14 cellular contexts compared by ENCODE assay signal in genomic region chr5:119036101-119036762, GRCh38. TPM values are rescaled to one million over a fixed set of nuclear protein-coding genes. Genes with fewer than 3 reads are reported as not detected.
DNase-seq lines count a peak whose midpoint lies in the region; ATAC-seq and TF ChIP-seq lines count a peak whose summit lies in the region.
"Had no signal": no experiment of that assay in that cellular context is flagged by ENCODE, and none has a peak within 500 bp of the region (broad histone marks: within the 10 kb centered on the region; RNA-seq: fewer than 3 reads in every experiment).

No MANE protein-coding gene starts in this region.

- no peaks in the 10 kb centered on the region for H3K27me3 Mint-ChIP-seq in activated T-cell treated with anti-CD3 and anti-CD28 coated beads, Interleukin-2, amount 50 U/mL, for 4 hours (ENCODE audit: low read depth)
- no peaks in the 10 kb centered on the region for H3K27me3 Mint-ChIP-seq in stimulated activated naive CD8-positive, alpha-beta T cell treated with anti-CD3 and anti-CD28 coated beads, Interleukin-15, Interleukin-2, amounts not matched to agents 100 ng/mL and 50 ng/mL, for 24 hours

- no peak overlapping the region for H3K4me3 Mint-ChIP-seq in activated T-cell treated with anti-CD3 and anti-CD28 coated beads, Interleukin-2, amount 50 U/mL, for 4 hours
- H3K4me3 Mint-ChIP-seq in stimulated activated naive CD8-positive, alpha-beta T cell treated with anti-CD3 and anti-CD28 coated beads, Interleukin-15, Interleukin-2, amounts not matched to agents 100 ng/mL and 50 ng/mL, for 24 hours, result peak overlapping the region; percentile 35
- H3K4me3 Mint-ChIP-seq: natural killer cell had no signal

- H3K4me1 Mint-ChIP-seq in activated T-cell treated with anti-CD3 and anti-CD28 coated beads, Interleukin-2, amount 50 U/mL, for 4 hours (ENCODE audit: low read depth), result peaks cover 21% of the 10 kb centered on the region
- peaks cover 29% of the 10 kb centered on the region for H3K4me1 Mint-ChIP-seq in stimulated activated naive CD8-positive, alpha-beta T cell treated with anti-CD3 and anti-CD28 coated beads, Interleukin-15, Interleukin-2, amounts not matched to agents 100 ng/mL and 50 ng/mL, for 24 hours (ENCODE audit: low read depth)

- no peak for TF ChIP-seq CTCF in fibroblast of mammary gland (conservative IDR thresholded peaks at IDR 0.05; ENCODE audit: control insufficient read depth, insufficient read depth, low read depth, low read length)

- intact Hi-C loops in posterior vena cava (cut with DNase I), result loop anchor here in 1 of 2 donors (2.0 kb wide), 1 partner anchor 73 kb away; no protein-coding TSS in a partner anchor

- DNase-seq in activated T-cell treated with anti-CD3 and anti-CD28 coated beads, Interleukin-2, amount 50 U/mL, for 4 hours, result no peak
- DNase-seq in activated T-cell treated with anti-CD3 and anti-CD28 coated beads for 4 hours (no peak), RPMI7951 (ENCODE audit: low read depth) (peak; percentile 59), fibroblast of mammary gland (ENCODE audit: low read depth) (peak; percentile 90), posterior vena cava (ENCODE audit: low spot score) (no peak)
- DNase-seq in stimulated activated CD4-positive, alpha-beta T cell treated with anti-CD3 and anti-CD28 coated beads, Interleukin-4, amount 100 ng/mL, for 4 hours, result no peak
- no peak for DNase-seq in central memory CD4-positive, alpha-beta T cell
- DNase-seq: colonic mucosa; KG1; natural killer cell; NCI-H524; stimulated activated CD4-positive, alpha-beta T cell treated with anti-CD3 and anti-CD28 coated beads, Interleukin-4, amount 100 ng/mL, for 24 hours had no signal

- no peak overlapping the region for H3K4me3 ChIP-seq in fibroblast of mammary gland (ENCODE audit: control insufficient read depth, low read depth, low read length)
- H3K4me3 ChIP-seq: BLaER1, colonic mucosa had no signal

- ATAC-seq in activated T-cell treated with anti-CD3 and anti-CD28 coated beads, Interleukin-2, amount 50 U/mL, for 4 hours, result peak; percentile 87 to 89
- ATAC-seq: natural killer cell had no signal

- no peaks in the 10 kb centered on the region for H3K9me3 Mint-ChIP-seq in activated T-cell treated with anti-CD3 and anti-CD28 coated beads, Interleukin-2, amount 50 U/mL, for 4 hours
- no peaks in the 10 kb centered on the region for H3K9me3 Mint-ChIP-seq in stimulated activated naive CD8-positive, alpha-beta T cell treated with anti-CD3 and anti-CD28 coated beads, Interleukin-15, Interleukin-2, amounts not matched to agents 100 ng/mL and 50 ng/mL, for 24 hours
- H3K9me3 Mint-ChIP-seq: natural killer cell had no signal

- no peaks in the 10 kb centered on the region for H3K36me3 Mint-ChIP-seq in activated T-cell treated with anti-CD3 and anti-CD28 coated beads, Interleukin-2, amount 50 U/mL, for 4 hours (ENCODE audit: insufficient read depth)
- no peaks in the 10 kb centered on the region for H3K36me3 Mint-ChIP-seq in stimulated activated naive CD8-positive, alpha-beta T cell treated with anti-CD3 and anti-CD28 coated beads, Interleukin-15, Interleukin-2, amounts not matched to agents 100 ng/mL and 50 ng/mL, for 24 hours (ENCODE audit: low read depth)
- H3K36me3 Mint-ChIP-seq: natural killer cell had no signal

- H3K27ac Mint-ChIP-seq in stimulated activated naive CD8-positive, alpha-beta T cell treated with anti-CD3 and anti-CD28 coated beads, Interleukin-15, Interleukin-2, amounts not matched to agents 100 ng/mL and 50 ng/mL, for 24 hours, result peak overlapping the region; percentile 52
- H3K27ac Mint-ChIP-seq: natural killer cell had no signal

RNA-seq across cellular contexts. Expression of gene DMXL1, which starts 34.7 kb away (rescaled TPM):
- total RNA-seq in activated T-cell treated with anti-CD3 and anti-CD28 coated beads, Interleukin-2, amount 50 U/mL, for 4 hours, result 10 to 100 TPM; 16.0 to 27.5 (median 18.7) TPM
- total RNA-seq in RPMI7951 (2014; rRNA removed; shearing (Covaris generic)), result 12.5 and 21.5 TPM in 2 replicates
- total RNA-seq in posterior vena cava, result 10 to 100 TPM; 55.6 to 56.0 TPM

RNA-seq across cellular contexts. Expression of gene DTWD2, which starts 47.9 kb away (rescaled TPM):
- total RNA-seq in activated T-cell treated with anti-CD3 and anti-CD28 coated beads, Interleukin-2, amount 50 U/mL, for 4 hours, result 1 to 10 TPM; 3.5 to 4.3 (median 3.7) TPM
- total RNA-seq in RPMI7951 (2014; rRNA removed; shearing (Covaris generic)), result 4.1 TPM in 2 replicates
- 1 to 10 TPM; 7.6 to 8.5 TPM for total RNA-seq in posterior vena cava

Comparison
In these comparisons a context has a peak if more than half of its experiments do, and no peak if none do; other contexts are left out.
1. DNase-seq: peak in RPMI7951 (single experiment) and fibroblast of mammary gland (single experiment); none in activated T-cell treated with anti-CD3 and anti-CD28 coated beads, Interleukin-2, amount 50 U/mL, for 4 hours (single experiment), activated T-cell treated with anti-CD3 and anti-CD28 coated beads for 4 hours (single experiment), stimulated activated CD4-positive, alpha-beta T cell treated with anti-CD3 and anti-CD28 coated beads, Interleukin-4, amount 100 ng/mL, for 4 hours (0 of 2), posterior vena cava (single experiment) and central memory CD4-positive, alpha-beta T cell (single experiment).